2 cellular contexts compared by ENCODE assay signal in genomic region chr3:170564664-170565063, GRCh38.
TF ChIP-seq lines count a peak whose summit lies in the region.

No MANE protein-coding gene starts in this region.

TF ChIP-seq in GM23338, 12 proteins besides CTCF, POLR2A, EP300 and RAD21:
- TF ChIP-seq ZNF114 (CRISPR knock-in tag; IDR thresholded peaks at IDR 0.05) (no peak), EZH2 (IDR thresholded peaks at IDR 0.05; ENCODE audit: low read depth, unreplicated experiment) (no peak), EZH2phosphoT487 (IDR thresholded peaks at IDR 0.05; ENCODE audit: unreplicated experiment) (no peak), ETS1 (IDR thresholded peaks at IDR 0.05) (no peak), NANOG (IDR thresholded peaks at IDR 0.05; ENCODE audit: borderline replicate concordance) (no peak), REST (IDR thresholded peaks at IDR 0.05; ENCODE audit: unreplicated experiment) (no peak), POLR2AphosphoS5 (IDR thresholded peaks at IDR 0.05; ENCODE audit: low read depth) (no peak), STAT1 (IDR thresholded peaks at IDR 0.05; ENCODE audit: unreplicated experiment) (no peak), JUNB (IDR thresholded peaks at IDR 0.05; ENCODE audit: unreplicated experiment) (no peak), CREB1 (CRISPR knock-in tag; IDR thresholded peaks at IDR 0.05; ENCODE audit: low read depth) (no peak), ZNF331 (CRISPR knock-in tag; IDR thresholded peaks at IDR 0.05; ENCODE audit: low read depth) (no peak)
- TF ChIP-seq, protein P1, sequence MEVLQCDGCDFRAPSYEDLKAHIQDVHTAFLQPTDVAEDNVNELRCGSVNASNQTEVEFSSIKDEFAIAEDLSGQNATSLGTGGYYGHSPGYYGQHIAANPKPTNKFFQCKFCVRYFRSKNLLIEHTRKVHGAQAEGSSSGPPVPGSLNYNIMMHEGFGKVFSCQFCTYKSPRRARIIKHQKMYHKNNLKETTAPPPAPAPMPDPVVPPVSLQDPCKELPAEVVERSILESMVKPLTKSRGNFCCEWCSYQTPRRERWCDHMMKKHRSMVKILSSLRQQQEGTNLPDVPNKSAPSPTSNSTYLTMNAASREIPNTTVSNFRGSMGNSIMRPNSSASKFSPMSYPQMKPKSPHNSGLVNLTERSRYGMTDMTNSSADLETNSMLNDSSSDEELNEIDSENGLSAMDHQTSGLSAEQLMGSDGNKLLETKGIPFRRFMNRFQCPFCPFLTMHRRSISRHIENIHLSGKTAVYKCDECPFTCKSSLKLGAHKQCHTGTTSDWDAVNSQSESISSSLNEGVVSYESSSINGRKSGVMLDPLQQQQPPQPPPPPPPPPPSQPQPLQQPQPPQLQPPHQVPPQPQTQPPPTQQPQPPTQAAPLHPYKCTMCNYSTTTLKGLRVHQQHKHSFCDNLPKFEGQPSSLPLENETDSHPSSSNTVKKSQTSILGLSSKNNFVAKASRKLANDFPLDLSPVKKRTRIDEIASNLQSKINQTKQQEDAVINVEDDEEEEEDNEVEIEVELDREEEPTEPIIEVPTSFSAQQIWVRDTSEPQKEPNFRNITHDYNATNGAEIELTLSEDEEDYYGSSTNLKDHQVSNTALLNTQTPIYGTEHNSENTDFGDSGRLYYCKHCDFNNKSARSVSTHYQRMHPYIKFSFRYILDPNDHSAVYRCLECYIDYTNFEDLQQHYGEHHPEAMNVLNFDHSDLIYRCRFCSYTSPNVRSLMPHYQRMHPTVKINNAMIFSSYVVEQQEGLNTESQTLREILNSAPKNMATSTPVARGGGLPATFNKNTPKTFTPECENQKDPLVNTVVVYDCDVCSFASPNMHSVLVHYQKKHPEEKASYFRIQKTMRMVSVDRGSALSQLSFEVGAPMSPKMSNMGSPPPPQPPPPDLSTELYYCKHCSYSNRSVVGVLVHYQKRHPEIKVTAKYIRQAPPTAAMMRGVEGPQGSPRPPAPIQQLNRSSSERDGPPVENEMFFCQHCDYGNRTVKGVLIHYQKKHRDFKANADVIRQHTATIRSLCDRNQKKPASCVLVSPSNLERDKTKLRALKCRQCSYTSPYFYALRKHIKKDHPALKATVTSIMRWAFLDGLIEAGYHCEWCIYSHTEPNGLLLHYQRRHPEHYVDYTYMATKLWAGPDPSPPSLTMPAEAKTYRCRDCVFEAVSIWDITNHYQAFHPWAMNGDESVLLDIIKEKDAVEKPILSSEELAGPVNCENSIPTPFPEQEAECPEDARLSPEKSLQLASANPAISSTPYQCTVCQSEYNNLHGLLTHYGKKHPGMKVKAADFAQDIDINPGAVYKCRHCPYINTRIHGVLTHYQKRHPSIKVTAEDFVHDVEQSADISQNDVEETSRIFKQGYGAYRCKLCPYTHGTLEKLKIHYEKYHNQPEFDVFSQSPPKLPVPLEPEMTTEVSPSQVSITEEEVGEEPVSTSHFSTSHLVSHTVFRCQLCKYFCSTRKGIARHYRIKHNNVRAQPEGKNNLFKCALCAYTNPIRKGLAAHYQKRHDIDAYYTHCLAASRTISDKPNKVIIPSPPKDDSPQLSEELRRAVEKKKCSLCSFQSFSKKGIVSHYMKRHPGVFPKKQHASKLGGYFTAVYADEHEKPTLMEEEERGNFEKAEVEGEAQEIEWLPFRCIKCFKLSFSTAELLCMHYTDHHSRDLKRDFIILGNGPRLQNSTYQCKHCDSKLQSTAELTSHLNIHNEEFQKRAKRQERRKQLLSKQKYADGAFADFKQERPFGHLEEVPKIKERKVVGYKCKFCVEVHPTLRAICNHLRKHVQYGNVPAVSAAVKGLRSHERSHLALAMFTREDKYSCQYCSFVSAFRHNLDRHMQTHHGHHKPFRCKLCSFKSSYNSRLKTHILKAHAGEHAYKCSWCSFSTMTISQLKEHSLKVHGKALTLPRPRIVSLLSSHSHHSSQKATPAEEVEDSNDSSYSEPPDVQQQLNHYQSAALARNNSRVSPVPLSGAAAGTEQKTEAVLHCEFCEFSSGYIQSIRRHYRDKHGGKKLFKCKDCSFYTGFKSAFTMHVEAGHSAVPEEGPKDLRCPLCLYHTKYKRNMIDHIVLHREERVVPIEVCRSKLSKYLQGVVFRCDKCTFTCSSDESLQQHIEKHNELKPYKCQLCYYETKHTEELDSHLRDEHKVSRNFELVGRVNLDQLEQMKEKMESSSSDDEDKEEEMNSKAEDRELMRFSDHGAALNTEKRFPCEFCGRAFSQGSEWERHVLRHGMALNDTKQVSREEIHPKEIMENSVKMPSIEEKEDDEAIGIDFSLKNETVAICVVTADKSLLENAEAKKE (CRISPR knock-in tag; IDR thresholded peaks at IDR 0.05): no peak

TF ChIP-seq in IMR-90, 13 proteins besides CTCF, POLR2A, EP300 and RAD21:
- TF ChIP-seq MXI1 (IDR thresholded peaks at IDR 0.05; ENCODE audit: borderline replicate concordance, low read depth, low read length) (no peak), ELK1 (IDR thresholded peaks at IDR 0.05; ENCODE audit: borderline replicate concordance, low read depth, low read length) (no peak), SMC3 (IDR thresholded peaks at IDR 0.05; ENCODE audit: low read depth, low read length) (no peak), MAZ (IDR thresholded peaks at IDR 0.05; ENCODE audit: borderline replicate concordance, low read depth, low read length) (no peak), FOS (IDR thresholded peaks at IDR 0.05; ENCODE audit: low read depth, low read length) (no peak), BHLHE40 (IDR thresholded peaks at IDR 0.05; ENCODE audit: low read depth, low read length) (no peak), CHD1 (IDR thresholded peaks at IDR 0.05; ENCODE audit: low read depth, low read length) (no peak), RFX5 (IDR thresholded peaks at IDR 0.05; ENCODE audit: low read depth, low read length) (no peak)
